In the genomic region with DNA sequence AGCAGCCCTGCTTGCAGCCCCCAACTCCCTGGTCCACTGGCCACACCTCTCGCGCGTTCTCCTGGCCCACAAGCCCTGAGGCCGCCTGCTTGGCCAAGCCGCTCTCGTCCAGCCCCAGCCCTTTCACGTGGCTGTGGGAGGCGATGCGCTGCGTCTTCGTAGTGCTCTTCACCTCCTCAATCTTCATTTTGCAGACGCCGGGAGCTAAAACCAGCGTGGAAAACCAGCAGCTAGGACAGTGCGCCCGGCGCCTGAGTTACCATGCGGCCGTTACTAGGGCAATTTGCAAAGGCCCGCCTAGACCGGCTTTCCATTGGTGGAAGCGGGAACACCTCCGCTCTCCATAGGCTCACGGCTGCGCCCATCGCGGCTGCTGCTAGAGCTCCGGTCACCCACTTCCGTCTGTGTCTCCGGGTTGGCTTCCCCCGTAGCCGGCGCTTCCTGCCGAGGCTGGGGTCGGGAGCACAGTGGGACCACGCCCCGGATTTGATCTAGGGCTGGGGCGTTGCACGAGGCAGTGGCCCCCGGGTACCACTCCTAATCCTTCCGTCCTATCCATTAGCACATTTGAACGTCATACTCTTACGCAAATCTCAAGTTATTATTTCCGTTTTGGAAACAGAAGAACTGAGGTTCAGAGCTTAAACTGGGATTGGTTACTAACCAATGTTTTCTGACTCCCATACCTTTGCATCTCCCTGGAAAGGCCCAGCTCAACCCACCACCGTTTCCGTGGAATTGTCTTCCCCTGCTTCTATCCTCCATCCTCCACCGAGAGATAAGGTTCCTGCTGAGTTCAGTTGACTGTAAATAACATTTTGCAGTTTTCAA, we compare ENCODE assay signal across 1 cellular context.
TF ChIP-seq lines count a peak whose summit lies in the region.

A gene (minus strand): TSS at position 275 of the 831 bp plus-strand sequence. CDS start 88 bp downstream, at position 187.

TF ChIP-seq in HepG2, 621 proteins besides CTCF, POLR2A, EP300 and RAD21 (continued from another document and continues in another):
- TF ChIP-seq, protein P1, sequence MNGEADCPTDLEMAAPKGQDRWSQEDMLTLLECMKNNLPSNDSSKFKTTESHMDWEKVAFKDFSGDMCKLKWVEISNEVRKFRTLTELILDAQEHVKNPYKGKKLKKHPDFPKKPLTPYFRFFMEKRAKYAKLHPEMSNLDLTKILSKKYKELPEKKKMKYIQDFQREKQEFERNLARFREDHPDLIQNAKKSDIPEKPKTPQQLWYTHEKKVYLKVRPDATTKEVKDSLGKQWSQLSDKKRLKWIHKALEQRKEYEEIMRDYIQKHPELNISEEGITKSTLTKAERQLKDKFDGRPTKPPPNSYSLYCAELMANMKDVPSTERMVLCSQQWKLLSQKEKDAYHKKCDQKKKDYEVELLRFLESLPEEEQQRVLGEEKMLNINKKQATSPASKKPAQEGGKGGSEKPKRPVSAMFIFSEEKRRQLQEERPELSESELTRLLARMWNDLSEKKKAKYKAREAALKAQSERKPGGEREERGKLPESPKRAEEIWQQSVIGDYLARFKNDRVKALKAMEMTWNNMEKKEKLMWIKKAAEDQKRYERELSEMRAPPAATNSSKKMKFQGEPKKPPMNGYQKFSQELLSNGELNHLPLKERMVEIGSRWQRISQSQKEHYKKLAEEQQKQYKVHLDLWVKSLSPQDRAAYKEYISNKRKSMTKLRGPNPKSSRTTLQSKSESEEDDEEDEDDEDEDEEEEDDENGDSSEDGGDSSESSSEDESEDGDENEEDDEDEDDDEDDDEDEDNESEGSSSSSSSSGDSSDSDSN (CRISPR knock-in tag; IDR thresholded peaks at IDR 0.05) = peak; percentile 96
- TF ChIP-seq ZFY (CRISPR knock-in tag; IDR thresholded peaks at IDR 0.05) (peak; percentile 85), NBN (conservative IDR thresholded peaks at IDR 0.05) (no peak), TMF1 (CRISPR knock-in tag; IDR thresholded peaks at IDR 0.05; ENCODE audit: low read depth) (no peak), GATAD2A (CRISPR knock-in tag; IDR thresholded peaks at IDR 0.05) (peak; percentile 76), SIN3A (IDR thresholded peaks at IDR 0.05; ENCODE audit: borderline replicate concordance, low read depth, low read length) (peak; percentile 94), STAT5B (CRISPR knock-in tag; IDR thresholded peaks at IDR 0.05) (peak; percentile 63; the same call in 1 of the 2 replicates), ZNF44 (CRISPR knock-in tag; IDR thresholded peaks at IDR 0.05) (no peak; the same call in 1 of the 2 replicates), MLLT10 (CRISPR knock-in tag; IDR thresholded peaks at IDR 0.05) (no peak), ZNF619 (CRISPR knock-in tag; IDR thresholded peaks at IDR 0.05) (0 out of 2 replicates have a peak, but pooled peaks have one; percentile 35), SP4 (CRISPR knock-in tag; IDR thresholded peaks at IDR 0.05) (peak; percentile 77; the same call in 1 of the 2 replicates), ZNF577 (CRISPR knock-in tag; IDR thresholded peaks at IDR 0.05; ENCODE audit: borderline replicate concordance, low read depth) (no peak)
- TF ChIP-seq, protein P2, sequence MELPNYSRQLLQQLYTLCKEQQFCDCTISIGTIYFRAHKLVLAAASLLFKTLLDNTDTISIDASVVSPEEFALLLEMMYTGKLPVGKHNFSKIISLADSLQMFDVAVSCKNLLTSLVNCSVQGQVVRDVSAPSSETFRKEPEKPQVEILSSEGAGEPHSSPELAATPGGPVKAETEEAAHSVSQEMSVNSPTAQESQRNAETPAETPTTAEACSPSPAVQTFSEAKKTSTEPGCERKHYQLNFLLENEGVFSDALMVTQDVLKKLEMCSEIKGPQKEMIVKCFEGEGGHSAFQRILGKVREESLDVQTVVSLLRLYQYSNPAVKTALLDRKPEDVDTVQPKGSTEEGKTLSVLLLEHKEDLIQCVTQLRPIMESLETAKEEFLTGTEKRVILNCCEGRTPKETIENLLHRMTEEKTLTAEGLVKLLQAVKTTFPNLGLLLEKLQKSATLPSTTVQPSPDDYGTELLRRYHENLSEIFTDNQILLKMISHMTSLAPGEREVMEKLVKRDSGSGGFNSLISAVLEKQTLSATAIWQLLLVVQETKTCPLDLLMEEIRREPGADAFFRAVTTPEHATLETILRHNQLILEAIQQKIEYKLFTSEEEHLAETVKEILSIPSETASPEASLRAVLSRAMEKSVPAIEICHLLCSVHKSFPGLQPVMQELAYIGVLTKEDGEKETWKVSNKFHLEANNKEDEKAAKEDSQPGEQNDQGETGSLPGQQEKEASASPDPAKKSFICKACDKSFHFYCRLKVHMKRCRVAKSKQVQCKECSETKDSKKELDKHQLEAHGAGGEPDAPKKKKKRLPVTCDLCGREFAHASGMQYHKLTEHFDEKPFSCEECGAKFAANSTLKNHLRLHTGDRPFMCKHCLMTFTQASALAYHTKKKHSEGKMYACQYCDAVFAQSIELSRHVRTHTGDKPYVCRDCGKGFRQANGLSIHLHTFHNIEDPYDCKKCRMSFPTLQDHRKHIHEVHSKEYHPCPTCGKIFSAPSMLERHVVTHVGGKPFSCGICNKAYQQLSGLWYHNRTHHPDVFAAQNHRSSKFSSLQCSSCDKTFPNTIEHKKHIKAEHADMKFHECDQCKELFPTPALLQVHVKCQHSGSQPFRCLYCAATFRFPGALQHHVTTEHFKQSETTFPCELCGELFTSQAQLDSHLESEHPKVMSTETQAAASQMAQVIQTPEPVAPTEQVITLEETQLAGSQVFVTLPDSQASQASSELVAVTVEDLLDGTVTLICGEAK (IDR thresholded peaks at IDR 0.05) = peak; percentile 96
- TF ChIP-seq, protein P2 (CRISPR knock-in tag; IDR thresholded peaks at IDR 0.05) = peak; percentile 61
- TF ChIP-seq, protein P3, sequence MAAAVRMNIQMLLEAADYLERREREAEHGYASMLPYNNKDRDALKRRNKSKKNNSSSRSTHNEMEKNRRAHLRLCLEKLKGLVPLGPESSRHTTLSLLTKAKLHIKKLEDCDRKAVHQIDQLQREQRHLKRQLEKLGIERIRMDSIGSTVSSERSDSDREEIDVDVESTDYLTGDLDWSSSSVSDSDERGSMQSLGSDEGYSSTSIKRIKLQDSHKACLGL (CRISPR knock-in tag; IDR thresholded peaks at IDR 0.05) = peak; percentile 97; the same call in 1 of the 2 replicates
- TF ChIP-seq, protein P4, sequence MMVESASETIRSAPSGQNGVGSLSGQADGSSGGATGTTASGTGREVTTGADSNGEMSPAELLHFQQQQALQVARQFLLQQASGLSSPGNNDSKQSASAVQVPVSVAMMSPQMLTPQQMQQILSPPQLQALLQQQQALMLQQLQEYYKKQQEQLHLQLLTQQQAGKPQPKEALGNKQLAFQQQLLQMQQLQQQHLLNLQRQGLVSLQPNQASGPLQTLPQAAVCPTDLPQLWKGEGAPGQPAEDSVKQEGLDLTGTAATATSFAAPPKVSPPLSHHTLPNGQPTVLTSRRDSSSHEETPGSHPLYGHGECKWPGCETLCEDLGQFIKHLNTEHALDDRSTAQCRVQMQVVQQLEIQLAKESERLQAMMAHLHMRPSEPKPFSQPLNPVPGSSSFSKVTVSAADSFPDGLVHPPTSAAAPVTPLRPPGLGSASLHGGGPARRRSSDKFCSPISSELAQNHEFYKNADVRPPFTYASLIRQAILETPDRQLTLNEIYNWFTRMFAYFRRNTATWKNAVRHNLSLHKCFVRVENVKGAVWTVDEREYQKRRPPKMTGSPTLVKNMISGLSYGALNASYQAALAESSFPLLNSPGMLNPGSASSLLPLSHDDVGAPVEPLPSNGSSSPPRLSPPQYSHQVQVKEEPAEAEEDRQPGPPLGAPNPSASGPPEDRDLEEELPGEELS (CRISPR knock-in tag; IDR thresholded peaks at IDR 0.05) = no peak
- TF ChIP-seq, protein P5, sequence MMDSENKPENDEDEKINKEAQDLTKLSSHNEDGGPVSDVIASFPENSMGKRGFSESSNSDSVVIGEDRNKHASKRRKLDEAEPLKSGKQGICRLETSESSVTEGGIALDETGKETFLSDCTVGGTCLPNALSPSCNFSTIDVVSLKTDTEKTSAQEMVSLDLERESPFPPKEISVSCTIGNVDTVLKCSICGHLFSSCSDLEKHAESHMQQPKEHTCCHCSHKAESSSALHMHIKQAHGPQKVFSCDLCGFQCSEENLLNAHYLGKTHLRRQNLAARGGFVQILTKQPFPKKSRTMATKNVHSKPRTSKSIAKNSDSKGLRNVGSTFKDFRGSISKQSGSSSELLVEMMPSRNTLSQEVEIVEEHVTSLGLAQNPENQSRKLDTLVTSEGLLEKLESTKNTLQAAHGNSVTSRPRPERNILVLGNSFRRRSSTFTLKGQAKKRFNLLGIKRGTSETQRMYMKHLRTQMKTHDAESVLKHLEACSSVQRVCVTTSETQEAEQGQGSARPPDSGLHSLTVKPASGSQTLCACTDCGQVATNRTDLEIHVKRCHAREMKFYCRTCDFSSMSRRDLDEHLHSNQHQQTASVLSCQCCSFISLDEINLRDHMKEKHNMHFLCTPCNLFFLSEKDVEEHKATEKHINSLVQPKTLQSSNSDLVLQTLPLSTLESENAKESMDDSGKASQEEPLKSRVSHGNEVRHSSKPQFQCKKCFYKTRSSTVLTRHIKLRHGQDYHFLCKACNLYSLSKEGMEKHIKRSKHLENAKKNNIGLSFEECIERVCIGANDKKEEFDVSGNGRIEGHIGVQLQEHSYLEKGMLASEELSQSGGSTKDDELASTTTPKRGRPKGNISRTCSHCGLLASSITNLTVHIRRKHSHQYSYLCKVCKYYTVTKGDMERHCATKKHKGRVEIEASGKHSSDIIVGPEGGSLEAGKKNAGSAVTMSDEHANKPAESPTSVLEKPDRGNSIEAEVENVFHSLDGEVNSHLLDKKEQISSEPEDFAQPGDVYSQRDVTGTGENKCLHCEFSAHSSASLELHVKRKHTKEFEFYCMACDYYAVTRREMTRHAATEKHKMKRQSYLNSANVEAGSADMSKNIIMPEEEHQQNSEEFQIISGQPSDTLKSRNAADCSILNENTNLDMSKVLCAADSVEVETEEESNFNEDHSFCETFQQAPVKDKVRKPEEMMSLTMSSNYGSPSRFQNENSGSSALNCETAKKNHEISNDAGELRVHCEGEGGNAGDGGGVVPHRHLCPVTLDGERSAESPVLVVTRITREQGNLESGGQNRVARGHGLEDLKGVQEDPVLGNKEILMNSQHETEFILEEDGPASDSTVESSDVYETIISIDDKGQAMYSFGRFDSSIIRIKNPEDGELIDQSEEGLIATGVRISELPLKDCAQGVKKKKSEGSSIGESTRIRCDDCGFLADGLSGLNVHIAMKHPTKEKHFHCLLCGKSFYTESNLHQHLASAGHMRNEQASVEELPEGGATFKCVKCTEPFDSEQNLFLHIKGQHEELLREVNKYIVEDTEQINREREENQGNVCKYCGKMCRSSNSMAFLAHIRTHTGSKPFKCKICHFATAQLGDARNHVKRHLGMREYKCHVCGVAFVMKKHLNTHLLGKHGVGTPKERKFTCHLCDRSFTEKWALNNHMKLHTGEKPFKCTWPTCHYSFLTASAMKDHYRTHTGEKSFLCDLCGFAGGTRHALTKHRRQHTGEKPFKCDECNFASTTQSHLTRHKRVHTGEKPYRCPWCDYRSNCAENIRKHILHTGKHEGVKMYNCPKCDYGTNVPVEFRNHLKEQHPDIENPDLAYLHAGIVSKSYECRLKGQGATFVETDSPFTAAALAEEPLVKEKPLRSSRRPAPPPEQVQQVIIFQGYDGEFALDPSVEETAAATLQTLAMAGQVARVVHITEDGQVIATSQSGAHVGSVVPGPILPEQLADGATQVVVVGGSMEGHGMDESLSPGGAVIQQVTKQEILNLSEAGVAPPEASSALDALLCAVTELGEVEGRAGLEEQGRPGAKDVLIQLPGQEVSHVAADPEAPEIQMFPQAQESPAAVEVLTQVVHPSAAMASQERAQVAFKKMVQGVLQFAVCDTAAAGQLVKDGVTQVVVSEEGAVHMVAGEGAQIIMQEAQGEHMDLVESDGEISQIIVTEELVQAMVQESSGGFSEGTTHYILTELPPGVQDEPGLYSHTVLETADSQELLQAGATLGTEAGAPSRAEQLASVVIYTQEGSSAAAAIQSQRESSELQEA (CRISPR knock-in tag; IDR thresholded peaks at IDR 0.05; ENCODE audit: not compliant biosample characterization) = peak; percentile 62
- TF ChIP-seq, protein P6, sequence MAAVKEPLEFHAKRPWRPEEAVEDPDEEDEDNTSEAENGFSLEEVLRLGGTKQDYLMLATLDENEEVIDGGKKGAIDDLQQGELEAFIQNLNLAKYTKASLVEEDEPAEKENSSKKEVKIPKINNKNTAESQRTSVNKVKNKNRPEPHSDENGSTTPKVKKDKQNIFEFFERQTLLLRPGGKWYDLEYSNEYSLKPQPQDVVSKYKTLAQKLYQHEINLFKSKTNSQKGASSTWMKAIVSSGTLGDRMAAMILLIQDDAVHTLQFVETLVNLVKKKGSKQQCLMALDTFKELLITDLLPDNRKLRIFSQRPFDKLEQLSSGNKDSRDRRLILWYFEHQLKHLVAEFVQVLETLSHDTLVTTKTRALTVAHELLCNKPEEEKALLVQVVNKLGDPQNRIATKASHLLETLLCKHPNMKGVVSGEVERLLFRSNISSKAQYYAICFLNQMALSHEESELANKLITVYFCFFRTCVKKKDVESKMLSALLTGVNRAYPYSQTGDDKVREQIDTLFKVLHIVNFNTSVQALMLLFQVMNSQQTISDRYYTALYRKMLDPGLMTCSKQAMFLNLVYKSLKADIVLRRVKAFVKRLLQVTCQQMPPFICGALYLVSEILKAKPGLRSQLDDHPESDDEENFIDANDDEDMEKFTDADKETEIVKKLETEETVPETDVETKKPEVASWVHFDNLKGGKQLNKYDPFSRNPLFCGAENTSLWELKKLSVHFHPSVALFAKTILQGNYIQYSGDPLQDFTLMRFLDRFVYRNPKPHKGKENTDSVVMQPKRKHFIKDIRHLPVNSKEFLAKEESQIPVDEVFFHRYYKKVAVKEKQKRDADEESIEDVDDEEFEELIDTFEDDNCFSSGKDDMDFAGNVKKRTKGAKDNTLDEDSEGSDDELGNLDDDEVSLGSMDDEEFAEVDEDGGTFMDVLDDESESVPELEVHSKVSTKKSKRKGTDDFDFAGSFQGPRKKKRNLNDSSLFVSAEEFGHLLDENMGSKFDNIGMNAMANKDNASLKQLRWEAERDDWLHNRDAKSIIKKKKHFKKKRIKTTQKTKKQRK (IDR thresholded peaks at IDR 0.05; ENCODE audit: low read length) = no peak
